In the genomic region with DNA sequence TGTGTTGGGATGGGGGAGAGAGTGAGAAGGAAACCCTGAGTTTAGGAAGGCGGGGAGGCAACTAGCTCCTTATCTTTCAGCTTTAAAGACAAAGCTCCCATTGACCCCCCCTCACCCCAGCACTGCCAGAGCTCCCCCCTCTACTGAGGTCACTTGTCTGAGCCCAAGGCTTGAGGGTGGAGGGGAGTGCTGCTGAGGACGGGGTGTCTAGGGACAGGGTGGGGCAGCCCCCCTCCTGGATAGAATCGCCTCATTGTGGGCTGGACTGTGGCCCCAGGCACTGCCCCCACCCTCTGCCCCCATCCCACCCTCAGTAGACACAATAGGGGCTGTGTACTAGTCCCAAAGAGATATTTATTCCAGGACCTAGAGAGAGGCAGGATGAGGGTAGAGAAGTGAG, we compare ENCODE assay signal across 24 cellular contexts. TPM values are rescaled to one million over a fixed set of nuclear protein-coding genes. Genes with fewer than 3 reads are reported as not detected.
DNase-seq lines count a peak whose midpoint lies in the region; ATAC-seq and TF ChIP-seq lines count a peak whose summit lies in the region.
"Had no signal": no experiment of that assay in that cellular context is flagged by ENCODE, and none has a peak within 500 bp of the region (broad histone marks: within the 10 kb centered on the region; RNA-seq: fewer than 3 reads in every experiment).

No MANE protein-coding gene starts in this region.

- no peak for DNase-seq in breast epithelium (ENCODE audit: low spot score in 2 of 2)
- DNase-seq in MCF 10A (ENCODE audit: unreplicated experiment), result no peak
- DNase-seq in hepatocyte (ENCODE audit: low spot score), result peak; percentile 25
- peak; percentile 40 for DNase-seq in neural crest cell (ENCODE audit: low read depth, low spot score)
- no peak for DNase-seq in transverse colon
- DNase-seq in stimulated activated CD4-positive, alpha-beta T cell treated with anti-CD3 and anti-CD28 coated beads, Interleukin-1b, Interleukin-23, amount 100 ng/mL, for 48 hours, result no peak
- DNase-seq: 8988T; activated CD4-positive, CD25-positive, alpha-beta regulatory T cell treated with anti-CD3 and anti-CD28 coated beads, Interleukin-2, amount 50 U/mL, for 72 hours; activated effector memory CD4-positive, alpha-beta T cell treated with anti-CD3 and anti-CD28 coated beads, Interleukin-2, amount 50 U/mL, for 16 hours; amniotic stem cell; GF-D8; glutamatergic neuron; GOT3; KBM-7; mesenchymal stem cell; NCI-H1048; NCI-H2081 treated with DMSO at 0.1 percent for 48 hours; NCI-H510A; T-helper 9 cell; upper lobe of left lung had no signal

- peaks cover 0 to 9% of the 10 kb centered on the region in 2 donors for H3K4me1 ChIP-seq in breast epithelium
- H3K4me1 ChIP-seq in hepatocyte (ENCODE audit: insufficient read depth), result peaks cover 7% of the 10 kb centered on the region
- peaks cover 3 to 61% (median 36%) of the 10 kb centered on the region in 4 donors for H3K4me1 ChIP-seq in transverse colon

- H3K36me3 ChIP-seq in breast epithelium, result no peaks in the 10 kb centered on the region
- H3K36me3 ChIP-seq in hepatocyte (replicated peaks; ENCODE audit: insufficient read depth, low read depth), result no peaks in the 10 kb centered on the region
- no peaks in the 10 kb centered on the region for H3K36me3 ChIP-seq in transverse colon
- H3K36me3 ChIP-seq: BLaER1 had no signal

- peak overlapping the region; percentile 86 for H3K4me2 ChIP-seq in hepatocyte
- H3K4me2 ChIP-seq: BLaER1 had no signal

- peak overlapping the region in 1 of 3 donors; percentile 3 for H3K4me3 ChIP-seq in breast epithelium
- no peak overlapping the region for H3K4me3 ChIP-seq in hepatocyte
- peak overlapping the region in 1 of 4 donors; percentile 63 for H3K4me3 ChIP-seq in transverse colon
- H3K4me3 ChIP-seq: BLaER1, coronary artery had no signal

- H3K9me3 ChIP-seq in breast epithelium (no peaks in the 10 kb centered on the region), hepatocyte (ENCODE audit: low read depth) (no peaks in the 10 kb centered on the region), transverse colon (no peaks in the 10 kb centered on the region)
- H3K9me3 ChIP-seq: BLaER1, upper lobe of left lung had no signal

- no peaks in the 10 kb centered on the region for H4K20me1 ChIP-seq in hepatocyte (ENCODE audit: insufficient read depth, poor library complexity, severe bottlenecking)
- H4K20me1 ChIP-seq: BLaER1 had no signal

- no peak overlapping the region for H2AFZ ChIP-seq in hepatocyte

- TF ChIP-seq POLR2A in breast epithelium (IDR thresholded peaks at IDR 0.05) (no peak), transverse colon (IDR thresholded peaks at IDR 0.05) (no peak)

- TF ChIP-seq CTCF in breast epithelium (IDR thresholded peaks at IDR 0.05) (no peak), MCF 10A (IDR thresholded peaks at IDR 0.05; ENCODE audit: unreplicated experiment) (no peak), hepatocyte (IDR thresholded peaks at IDR 0.05; ENCODE audit: poor library complexity) (no peak), neural crest cell (conservative IDR thresholded peaks at IDR 0.05) (no peak), transverse colon (IDR thresholded peaks at IDR 0.05) (no peak)

- H3K9me3 Mint-ChIP-seq in MCF 10A (ENCODE audit: unreplicated experiment) (no peaks in the 10 kb centered on the region), neural crest cell (no peaks in the 10 kb centered on the region)

- no peak overlapping the region for H3K27ac Mint-ChIP-seq in MCF 10A (ENCODE audit: low read depth, unreplicated experiment)
- H3K27ac Mint-ChIP-seq in neural crest cell (ENCODE audit: unreplicated experiment), result peak overlapping the region; percentile 29

- CTCF ChIA-PET in MCF 10A (lab: Yijun Ruan, JAX), result interaction anchor here (0.7 kb wide), 1 partner anchor 21 kb away, joined by 4 read pairs; no protein-coding TSS in a partner anchor

- H3K4me3 Mint-ChIP-seq in MCF 10A (ENCODE audit: unreplicated experiment) (no peak overlapping the region), neural crest cell (peak overlapping the region; percentile 96)

- H3K27me3 Mint-ChIP-seq in MCF 10A (ENCODE audit: insufficient read depth, unreplicated experiment) (no peaks in the 10 kb centered on the region), neural crest cell (ENCODE audit: low read depth) (peaks cover 41% of the 10 kb centered on the region)

- WGBS in hepatocyte (ENCODE audit: low lambda C conversion rate, missing lambda C conversion rate), result 57% methylated on average over 1 of the region's 3 CpGs
- 50 to 55% methylated on average over 1 to 2 of the region's 3 CpGs for WGBS in transverse colon (ENCODE audit: low coverage in 1 of 2), 2 donors

- H3K36me3 Mint-ChIP-seq in MCF 10A (ENCODE audit: insufficient read depth, unreplicated experiment), result no peaks in the 10 kb centered on the region
- peaks cover 8% of the 10 kb centered on the region for H3K36me3 Mint-ChIP-seq in neural crest cell (ENCODE audit: low read depth)

- H3K79me2 ChIP-seq in hepatocyte, result peaks cover 38% of the 10 kb centered on the region

- H3K27me3 ChIP-seq in breast epithelium, result no peaks in the 10 kb centered on the region
- H3K27me3 ChIP-seq in hepatocyte, result no peaks in the 10 kb centered on the region
- H3K27me3 ChIP-seq in transverse colon, result no peaks in the 10 kb centered on the region

- in situ Hi-C loops in transverse colon (cut with MboI; ENCODE audit: low pct_ligation_motif_present in 1 of 4, low pct_unique_long_range_greater_than_20kb in 1 of 4, low sequenced_read_pairs in 3 of 4), result no loop called here

- H3K9me2 ChIP-seq in hepatocyte (replicated peaks; ENCODE audit: insufficient read depth), result no peaks in the 10 kb centered on the region

- ATAC-seq in GM18870 (IDR thresholded peaks at IDR 0.05; ENCODE audit: unreplicated experiment), result no peak
- no peak for ATAC-seq in GM21381 (IDR thresholded peaks at IDR 0.05; ENCODE audit: unreplicated experiment)

- no peak for TF ChIP-seq EP300 in transverse colon (IDR thresholded peaks at IDR 0.05; ENCODE audit: low read depth)

- BruUV-seq in MCF 10A (replicated peaks; lab: Mats Ljungman, UMichigan), result no TSS peak

- intact Hi-C loops in breast epithelium (cut with DNase I; ENCODE audit: low total_unique reads), result no loop called here
- intact Hi-C loops in MCF 10A (cut with micrococcal nuclease), result no loop called here
- intact Hi-C loops in transverse colon (cut with DNase I; ENCODE audit: low total_unique reads), result no loop called here

- H3K4me1 Mint-ChIP-seq in MCF 10A (ENCODE audit: insufficient read depth, unreplicated experiment) (no peaks in the 10 kb centered on the region), neural crest cell (peaks cover 43% of the 10 kb centered on the region)

- H3K27ac ChIP-seq in breast epithelium (peak overlapping the region; percentile 40 to 88), hepatocyte (peak overlapping the region; percentile 95), transverse colon (peak overlapping the region; percentile 89 to 94 (median 90))
- H3K27ac ChIP-seq: BLaER1 had no signal

- POLR2A ChIA-PET in MCF 10A (lab: Yijun Ruan, JAX), result interaction anchor here (3.0 kb wide), 1 partner anchor 21 kb away, joined by 10 read pairs; the partner anchor contains the start of gene PA2G4

RNA-seq across cellular contexts. Expression of gene ERBB3, which starts 3.0 kb away (rescaled TPM):
- total RNA-seq in breast epithelium (100 to 1,000 TPM in 2 of 3 donors, under 1 TPM in 1; 0.48 to 187 (median 119) TPM), MCF 10A (2022) (1.1 and 3.7 TPM in 2 replicates), hepatocyte (104 and 128 TPM in 2 replicates), neural crest cell (144 and 152 TPM in 2 replicates), transverse colon (100 to 1,000 TPM; 270 to 634 (median 340) TPM)
- 56.1 and 69.0 TPM in 2 replicates for polyA plus RNA-seq in hepatocyte

RNA-seq across cellular contexts. Expression of gene PA2G4, which starts 21.4 kb away (rescaled TPM):
- total RNA-seq in breast epithelium (100 to 1,000 TPM in 2 of 3 donors, 10 to 100 TPM in 1; 94.4 to 134 (median 116) TPM), MCF 10A (2022) (158 and 205 TPM in 2 replicates), hepatocyte (87.9 and 90.7 TPM in 2 replicates), neural crest cell (201 and 213 TPM in 2 replicates), transverse colon (10 to 100 TPM; 22.1 to 63.0 (median 44.8) TPM)
- polyA plus RNA-seq in hepatocyte, result 102 and 109 TPM in 2 replicates

RNA-seq across cellular contexts. Expression of gene RPL41, which starts 33.5 kb away (rescaled TPM):
- total RNA-seq in breast epithelium (1,000 to 10,000 TPM; 3,675 to 5,580 (median 4,429) TPM), MCF 10A (2022) (4,675 and 4,734 TPM in 2 replicates), hepatocyte (2,379 and 2,801 TPM in 2 replicates), neural crest cell (4,478 and 4,582 TPM in 2 replicates), transverse colon (1,000 to 10,000 TPM in 2 of 4 donors, 100 to 1,000 TPM in 2; 841 to 2,950 (median 1,684) TPM)
- 2,115 and 2,240 TPM in 2 replicates for polyA plus RNA-seq in hepatocyte

RNA-seq across cellular contexts. Expression of gene ZC3H10, which starts 35.1 kb away (rescaled TPM):
- total RNA-seq in breast epithelium (1 to 10 TPM; 3.6 to 4.8 (median 4.7) TPM), MCF 10A (2022) (2.8 and 3.5 TPM in 2 replicates), hepatocyte (3.7 and 9.0 TPM in 2 replicates), neural crest cell (19.1 and 19.3 TPM in 2 replicates), transverse colon (10 to 100 TPM in 1 of 4 donors, 1 to 10 TPM in 3; 3.7 to 10.1 (median 4.5) TPM)
- polyA plus RNA-seq in hepatocyte, result 2.2 and 5.7 TPM in 2 replicates

RNA-seq across cellular contexts. Expression of gene RPS26, which starts 41.2 kb away (rescaled TPM):
- total RNA-seq in breast epithelium (1,000 to 10,000 TPM in 1 of 3 donors, 100 to 1,000 TPM in 2; 557 to 1,840 (median 572) TPM), MCF 10A (2022) (45.1 and 67.3 TPM in 2 replicates), hepatocyte (665 and 673 TPM in 2 replicates), neural crest cell (32.3 and 43.1 TPM in 2 replicates), transverse colon (1,000 to 10,000 TPM in 2 of 4 donors, 100 to 1,000 TPM in 2; 283 to 2,670 (median 937) TPM)
- polyA plus RNA-seq in hepatocyte, result 245 and 252 TPM in 2 replicates

Comparison
In these comparisons a context has a peak if more than half of its experiments do, and no peak if none do; other contexts are left out.
1. DNase-seq: peak in hepatocyte (single experiment) and neural crest cell (single experiment); none in breast epithelium (0 of 2), MCF 10A (single experiment), transverse colon (single experiment) and stimulated activated CD4-positive, alpha-beta T cell treated with anti-CD3 and anti-CD28 coated beads, Interleukin-1b, Interleukin-23, amount 100 ng/mL, for 48 hours (single experiment).
2. Peak in every context shown above with its lines, with median percentiles within 50 percentile points of each other: H3K27ac ChIP-seq.